25 cellular contexts compared by ENCODE assay signal in genomic region chr3:100533176-100533575, GRCh38. TPM values are rescaled to one million over a fixed set of nuclear protein-coding genes. Genes with fewer than 3 reads are reported as not detected.
DNase-seq lines count a peak whose midpoint lies in the region; ATAC-seq and TF ChIP-seq lines count a peak whose summit lies in the region.
"Had no signal": no experiment of that assay in that cellular context is flagged by ENCODE, and none has a peak within 500 bp of the region (broad histone marks: within the 10 kb centered on the region; RNA-seq: fewer than 3 reads in every experiment).

No MANE protein-coding gene starts in this region.

- TF ChIP-seq EP300 in tibial nerve (IDR thresholded peaks at IDR 0.05) = no peak

- peaks cover 0 to 9% (median 0%) of the 10 kb centered on the region in 4 donors for H3K4me1 ChIP-seq in tibial nerve
- H3K4me1 ChIP-seq: HAP-1, psoas muscle, tibial artery had no signal

- 57 to 70% methylated on average over 3 of the region's 3 CpGs for WGBS in tibial nerve, 2 donors

- DNase-seq in EL = peak; percentile 54
- peak; percentile 12 for DNase-seq in SK-N-MC (ENCODE audit: low read depth, low spot score)
- peak; percentile 59 for DNase-seq in fibroblast of the aortic adventitia (ENCODE audit: low read depth)
- no peak for DNase-seq in tibial nerve (ENCODE audit: low spot score in 2 of 2)
- no peak for DNase-seq in T1000 (lab: John Stamatoyannopoulos, UW)
- DNase-seq: activated CD4-positive, alpha-beta T cell treated with anti-CD3 and anti-CD28 coated beads, Interleukin-2, amount 50 U/mL, for 48 hours; activated naive CD8-positive, alpha-beta T cell treated with anti-CD3 and anti-CD28 coated beads, Interleukin-2, amount 50 U/mL, for 24 hours; activated T-cell treated with anti-CD3 and anti-CD28 coated beads, Interleukin-2, amount 50 U/mL, for 48 hours; CD4-positive, alpha-beta memory T cell; central memory CD4-positive, alpha-beta T cell; cortex of kidney; DND-41; immature natural killer cell; left colon; NCI-H1048; NCI-H187 treated with DMSO at 0.1 percent for 48 hours; NCI-H524; psoas muscle; stimulated activated CD4-positive, alpha-beta T cell treated with anti-CD3 and anti-CD28 coated beads, Interleukin-4, amount 100 ng/mL, for 24 hours; T-helper 17 cell; tibial artery had no signal

- H3K36me3 ChIP-seq in SK-N-MC (ENCODE audit: insufficient read depth, low read length) (no peaks in the 10 kb centered on the region), tibial nerve (no peaks in the 10 kb centered on the region)
- H3K36me3 ChIP-seq: HAP-1, tibial artery had no signal

- no peak for ATAC-seq in GM18505 (IDR thresholded peaks at IDR 0.05; ENCODE audit: unreplicated experiment)
- no peak for ATAC-seq in GM21717 (IDR thresholded peaks at IDR 0.05; ENCODE audit: unreplicated experiment)
- ATAC-seq: activated naive CD8-positive, alpha-beta T cell treated with anti-CD3 and anti-CD28 coated beads, Interleukin-2, amount 50 U/mL, for 24 hours; left colon; psoas muscle; sciatic nerve; T-helper 17 cell had no signal

- H3K9me3 ChIP-seq in SK-N-MC (ENCODE audit: low read depth, low read length) (no peaks in the 10 kb centered on the region), tibial nerve (no peaks in the 10 kb centered on the region)
- H3K9me3 ChIP-seq: HAP-1, psoas muscle, tibial artery had no signal

- TF ChIP-seq CTCF in fibroblast of the aortic adventitia (IDR thresholded peaks at IDR 0.05; ENCODE audit: insufficient read depth, low read length) (no peak), tibial nerve (IDR thresholded peaks at IDR 0.05) (no peak)

- no peak overlapping the region for H3K4me3 ChIP-seq in SK-N-MC
- no peak overlapping the region for H3K4me3 ChIP-seq in fibroblast of the aortic adventitia (ENCODE audit: low read depth, low read length)
- H3K4me3 ChIP-seq in tibial nerve = no peak overlapping the region
- H3K4me3 ChIP-seq: HAP-1, psoas muscle, tibial artery had no signal

- H3K9ac ChIP-seq in SK-N-MC (ENCODE audit: insufficient read length) = no peak overlapping the region

- H3K27ac ChIP-seq in SK-N-MC (no peak overlapping the region), tibial nerve (peak overlapping the region in 1 of 4 donors; percentile 49)
- H3K27ac ChIP-seq: psoas muscle, tibial artery had no signal

- H3K27me3 ChIP-seq in tibial nerve = no peaks in the 10 kb centered on the region
- H3K27me3 ChIP-seq: tibial artery had no signal

- no peak for TF ChIP-seq POLR2A in tibial nerve (IDR thresholded peaks at IDR 0.05)
- TF ChIP-seq POLR2A in GM18505 (IDR thresholded peaks at IDR 0.05; ENCODE audit: borderline replicate concordance, extremely low read depth, insufficient read depth, insufficient read length) = no peak

RNA-seq across cellular contexts. Expression of gene TMEM45A, which starts 40.8 kb away (rescaled TPM):
- total RNA-seq in fibroblast of the aortic adventitia (ENCODE audit: low replicate concordance) (13.7 and 50.6 TPM in 2 replicates), tibial nerve (10 to 100 TPM in 3 of 4 donors, 1 to 10 TPM in 1; 9.4 to 36.5 (median 14.0) TPM)

Comparison
In these comparisons a context has a peak if more than half of its experiments do, and no peak if none do; other contexts are left out.
1. DNase-seq: peak in EL (single experiment), SK-N-MC (single experiment) and fibroblast of the aortic adventitia (single experiment); none in tibial nerve (0 of 2) and T1000 (single experiment).